ENCODE assay signal across 14 cellular contexts in genomic region chr20:49865559-49865958, GRCh38. TPM values are rescaled to one million over a fixed set of nuclear protein-coding genes. Genes with fewer than 3 reads are reported as not detected.
A peak's percentile ranks its signal among the peaks of the same experiment; 100 is the strongest.
DNase-seq lines count a peak whose midpoint lies in the region; ATAC-seq and TF ChIP-seq lines count a peak whose summit lies in the region.
"Had no signal": no experiment of that assay in that cellular context is flagged by ENCODE, and none has a peak within 500 bp of the region (broad histone marks: within the 10 kb centered on the region; RNA-seq: fewer than 3 reads in every experiment).

No MANE protein-coding gene starts in this region.

- no peak overlapping the region for H3K27ac Mint-ChIP-seq in H9
- no peak overlapping the region for H3K27ac Mint-ChIP-seq in T-helper 2 cell treated with Interferon-gamma antibody and Interleukin-4, amounts not matched to agents 5 μg/mL and 100 μg/mL, for 36 hours
- H3K27ac Mint-ChIP-seq: activated CD4-positive, alpha-beta T cell treated with anti-CD3 and anti-CD28 coated beads, Interleukin-2, amount 10 ng/mL, durations not matched to agents 24 days and 14 days had no signal

- no peak overlapping the region for H2AK5ac ChIP-seq in H9 (ENCODE audit: insufficient read length, low read length)
- no peak overlapping the region for H2AK5ac ChIP-seq in trophoblast cell (ENCODE audit: low read length)

- H3K79me2 ChIP-seq in KMS-11 (ENCODE audit: insufficient read depth, low read depth) (0 out of 2 replicates have a peak, but pooled peaks cover 8% of the 10 kb centered on the region), H9 (ENCODE audit: insufficient read depth, low read length) (no peaks in the 10 kb centered on the region), trophoblast cell (ENCODE audit: control insufficient read depth, insufficient read depth, low read length, poor library complexity) (no peaks in the 10 kb centered on the region)

- peaks cover 0 to 7% (median 0%) of the 10 kb centered on the region in 3 experiments; a peak in 3 of 7 replicates for H3K36me3 Mint-ChIP-seq in H9 (ENCODE audit: insufficient read depth in 1 of 3, low read depth in 3 of 3)
- peaks cover 40% of the 10 kb centered on the region for H3K36me3 Mint-ChIP-seq in T-helper 2 cell treated with Interferon-gamma antibody and Interleukin-4, amounts not matched to agents 5 μg/mL and 100 μg/mL, for 36 hours (ENCODE audit: low read depth)

- H2BK12ac ChIP-seq in H9 (ENCODE audit: insufficient read length, low read depth, low read length): no peak overlapping the region
- no peak overlapping the region for H2BK12ac ChIP-seq in trophoblast cell (ENCODE audit: low read length)

- H3K9ac ChIP-seq in KMS-11: peak overlapping the region; percentile 52; the same call in 1 of the 2 replicates
- no peak overlapping the region for H3K9ac ChIP-seq in H9 (ENCODE audit: extremely low read depth, insufficient read length, low read length)
- H3K9ac ChIP-seq in trophoblast cell (ENCODE audit: low read length): no peak overlapping the region

- no peak overlapping the region for H3K18ac ChIP-seq in H9 (ENCODE audit: insufficient read length, low read depth, low read length)
- H3K18ac ChIP-seq in trophoblast cell (ENCODE audit: low read length): no peak overlapping the region

- H3K79me1 ChIP-seq in H9 (ENCODE audit: insufficient read depth, low read depth, low read length, poor library complexity, severe bottlenecking) (no peaks in the 10 kb centered on the region), trophoblast cell (ENCODE audit: low read length) (no peaks in the 10 kb centered on the region)

- peaks cover 1% of the 10 kb centered on the region for H3K27me3 Mint-ChIP-seq in H9 (ENCODE audit: low read depth)
- H3K27me3 Mint-ChIP-seq in T-helper 2 cell treated with Interferon-gamma antibody and Interleukin-4, amounts not matched to agents 5 μg/mL and 100 μg/mL, for 36 hours (ENCODE audit: low read depth): no peaks in the 10 kb centered on the region
- H3K27me3 Mint-ChIP-seq: activated CD4-positive, alpha-beta T cell treated with anti-CD3 and anti-CD28 coated beads, Interleukin-2, amount 10 ng/mL, durations not matched to agents 24 days and 14 days had no signal

- intact Hi-C loops in psoas muscle (cut with DNase I): no loop called here

- no peak overlapping the region for H2BK120ac ChIP-seq in H9 (ENCODE audit: low read depth, low read length, poor library complexity, severe bottlenecking)
- no peak overlapping the region for H2BK120ac ChIP-seq in trophoblast cell (ENCODE audit: insufficient read depth, low read length, poor library complexity)

- H3K27ac ChIP-seq in KMS-11 (peak overlapping the region; percentile 87), psoas muscle (peak overlapping the region; percentile 32), H9 (ENCODE audit: insufficient read length, low read depth, low read length) (no peak overlapping the region), trophoblast cell (ENCODE audit: low read depth, low read length) (no peak overlapping the region)
- H3K27ac ChIP-seq: uterus had no signal

- peaks cover 27 to 28% of the 10 kb centered on the region in 2 experiments for H3K4me1 Mint-ChIP-seq in H9
- H3K4me1 Mint-ChIP-seq in T-helper 2 cell treated with Interferon-gamma antibody and Interleukin-4, amounts not matched to agents 5 μg/mL and 100 μg/mL, for 36 hours (ENCODE audit: low read depth): peaks cover 13% of the 10 kb centered on the region

- H2BK5ac ChIP-seq in H9 (ENCODE audit: insufficient read length, low read length) (no peak overlapping the region), trophoblast cell (ENCODE audit: low read depth, low read length, poor library complexity) (no peak overlapping the region)

- H4K8ac ChIP-seq in H9 (replicated peaks; ENCODE audit: insufficient read length, low read depth, low read length): no peak overlapping the region
- H4K8ac ChIP-seq in trophoblast cell (ENCODE audit: low read depth, low read length): no peak overlapping the region

- no peak overlapping the region for H4K12ac ChIP-seq in trophoblast cell (ENCODE audit: low read depth, low read length)

- H3K4ac ChIP-seq in H9 (ENCODE audit: low read depth, low read length) (no peak overlapping the region), trophoblast cell (ENCODE audit: low read depth, low read length) (no peak overlapping the region)

- H4K5ac ChIP-seq in H9 (ENCODE audit: insufficient read length, low read depth, low read length): no peak overlapping the region

- H2AFZ ChIP-seq in KMS-11 (ENCODE audit: low read depth) (no peak overlapping the region), H9 (ENCODE audit: low read length) (no peak overlapping the region), trophoblast cell (ENCODE audit: insufficient read depth, low read length, poor library complexity) (no peak overlapping the region)

- peaks cover 59% of the 10 kb centered on the region for H3K4me1 ChIP-seq in KMS-11 (ENCODE audit: low read depth, poor library complexity, severe bottlenecking)
- H3K4me1 ChIP-seq in psoas muscle: peaks cover 5% of the 10 kb centered on the region
- no peaks in the 10 kb centered on the region for H3K4me1 ChIP-seq in H9 (ENCODE audit: insufficient read depth, low read length)
- peaks cover 2 to 12% of the 10 kb centered on the region in 2 experiments for H3K4me1 ChIP-seq in trophoblast cell (ENCODE audit: control insufficient read depth in 1 of 2, insufficient read depth in 2 of 2, low read length in 2 of 2)
- H3K4me1 ChIP-seq: uterus had no signal

- no peak overlapping the region for H2BK20ac ChIP-seq in H9 (ENCODE audit: low read depth, low read length, poor library complexity, severe bottlenecking)

- H4K91ac ChIP-seq in H9 (ENCODE audit: insufficient read length, low read depth, low read length) (no peak overlapping the region), trophoblast cell (ENCODE audit: low read depth, low read length) (no peak overlapping the region)

- H3K23ac ChIP-seq in H9 (ENCODE audit: insufficient read length, low read depth, low read length): no peak overlapping the region
- no peak overlapping the region for H3K23ac ChIP-seq in trophoblast cell (ENCODE audit: low read length)

- TF ChIP-seq CTCF in KMS-11 (conservative IDR thresholded peaks at IDR 0.05; ENCODE audit: low read depth, low read length) (no peak), psoas muscle (IDR thresholded peaks at IDR 0.05) (no peak), H9 (conservative IDR thresholded peaks at IDR 0.05) (no peak)

- H3K14ac ChIP-seq in H9 (ENCODE audit: insufficient read depth, low read length) (no peak overlapping the region), trophoblast cell (ENCODE audit: low read length) (no peak overlapping the region)

- DNase-seq in EL (peak; percentile 21), dermis blood vessel endothelial cell (peak; percentile 56), psoas muscle (no peak), H9 (no peak), trophoblast cell (no peak)
- DNase-seq in T-helper 2 cell treated with Interferon-gamma antibody and Interleukin-4, amounts not matched to agents 5 μg/mL and 100 μg/mL, for 36 hours (ENCODE audit: low spot score): no peak
- DNase-seq: activated CD4-positive, alpha-beta T cell treated with anti-CD3 and anti-CD28 coated beads, Interleukin-2, amount 10 ng/mL, durations not matched to agents 24 days and 14 days; CD8-positive, alpha-beta memory T cell; KBM-7; NCI-H1417 treated with DMSO at 0.1 percent for 48 hours; NCI-H446; stimulated activated CD4-positive, alpha-beta T cell treated with anti-CD3 and anti-CD28 coated beads, Interleukin-2, amount 100 ng/mL, for 24 hours; uterus had no signal

- H2BK15ac ChIP-seq in H9 (ENCODE audit: low read depth, low read length): no peak overlapping the region

- no peaks in the 10 kb centered on the region for H3K23me2 ChIP-seq in H9 (ENCODE audit: insufficient read length, low read depth, low read length, poor library complexity, severe bottlenecking)

- H4K20me1 ChIP-seq in KMS-11 (ENCODE audit: insufficient read depth) (no peaks in the 10 kb centered on the region), H9 (ENCODE audit: control insufficient read depth, insufficient read depth, insufficient read length) (no peaks in the 10 kb centered on the region)

- H3K9me3 Mint-ChIP-seq in H9: no peaks in the 10 kb centered on the region
- H3K9me3 Mint-ChIP-seq in T-helper 2 cell treated with Interferon-gamma antibody and Interleukin-4, amounts not matched to agents 5 μg/mL and 100 μg/mL, for 36 hours: no peaks in the 10 kb centered on the region
- H3K9me3 Mint-ChIP-seq: activated CD4-positive, alpha-beta T cell treated with anti-CD3 and anti-CD28 coated beads, Interleukin-2, amount 10 ng/mL, durations not matched to agents 24 days and 14 days; CD8-positive, alpha-beta memory T cell had no signal

- H3K4me2 ChIP-seq in KMS-11: peak overlapping the region; percentile 75; the same call in 1 of the 2 replicates
- no peak overlapping the region for H3K4me2 ChIP-seq in H9 (ENCODE audit: insufficient read depth, insufficient read length, low read length)
- no peak overlapping the region for H3K4me2 ChIP-seq in trophoblast cell (ENCODE audit: low read length)

- 74 to 90% (median 80%) methylated on average over 7 of the region's 7 CpGs for WGBS in psoas muscle, 3 donors
- no CpG with 5 or more reads among the region's 7 CpGs for WGBS in H9 (ENCODE audit: extremely low coverage, insufficient read length, low lambda C conversion rate)
- no CpG with 5 or more reads among the region's 7 CpGs for WGBS in trophoblast cell (ENCODE audit: extremely low coverage, insufficient coverage, insufficient read length)

- no peak overlapping the region for H3K56ac ChIP-seq in H9 (ENCODE audit: insufficient read length, low read depth, low read length)

- H3K36me3 ChIP-seq in KMS-11 (ENCODE audit: insufficient read depth): no peaks in the 10 kb centered on the region
- peaks cover 0 to 91% of the 10 kb centered on the region in 2 donors for H3K36me3 ChIP-seq in psoas muscle (ENCODE audit: insufficient read depth in 1 of 2, low read depth in 1 of 2)
- peaks cover 4 to 8% of the 10 kb centered on the region in 2 experiments for H3K36me3 ChIP-seq in trophoblast cell (ENCODE audit: control insufficient read depth in 1 of 2, insufficient read depth in 2 of 2, low read length in 2 of 2)
- H3K36me3 ChIP-seq: uterus had no signal

- H3T11ph ChIP-seq in H9 (ENCODE audit: low read length): no peak overlapping the region

- no peak overlapping the region for H3K4me3 ChIP-seq in KMS-11 (IDR thresholded peaks at IDR 0.05; ENCODE audit: insufficient read depth, low read depth, low read length)
- no peak overlapping the region for H3K4me3 ChIP-seq in psoas muscle
- no peak overlapping the region for H3K4me3 ChIP-seq in trophoblast cell (ENCODE audit: low read depth, low read length)
- H3K4me3 ChIP-seq: uterus had no signal

- no peaks in the 10 kb centered on the region for H3K27me3 ChIP-seq in KMS-11 (ENCODE audit: insufficient read depth, low read depth)
- no peaks in the 10 kb centered on the region for H3K27me3 ChIP-seq in psoas muscle (ENCODE audit: insufficient read depth in 3 of 3, low read length in 2 of 3)
- no peaks in the 10 kb centered on the region for H3K27me3 ChIP-seq in H9 (ENCODE audit: insufficient read depth, low read length)
- no peaks in the 10 kb centered on the region for H3K27me3 ChIP-seq in trophoblast cell (ENCODE audit: insufficient read depth, low read length)
- H3K27me3 ChIP-seq: uterus had no signal

- ATAC-seq in psoas muscle: peak; percentile 74 to 85 (median 81)

- H3K9me3 ChIP-seq in psoas muscle (no peaks in the 10 kb centered on the region), H9 (ENCODE audit: control insufficient read depth, low read depth, low read length) (no peaks in the 10 kb centered on the region), trophoblast cell (ENCODE audit: insufficient read depth, low read depth, low read length) (no peaks in the 10 kb centered on the region)
- H3K9me3 ChIP-seq: uterus had no signal

- H3K4me3 Mint-ChIP-seq in H9: no peak overlapping the region
- no peak overlapping the region for H3K4me3 Mint-ChIP-seq in T-helper 2 cell treated with Interferon-gamma antibody and Interleukin-4, amounts not matched to agents 5 μg/mL and 100 μg/mL, for 36 hours
- H3K4me3 Mint-ChIP-seq: activated CD4-positive, alpha-beta T cell treated with anti-CD3 and anti-CD28 coated beads, Interleukin-2, amount 10 ng/mL, durations not matched to agents 24 days and 14 days; CD8-positive, alpha-beta memory T cell had no signal

RNA-seq across cellular contexts. Expression of gene SPATA2, which starts 49.8 kb away (rescaled TPM):
- total RNA-seq in dermis blood vessel endothelial cell (1.2 and 2.4 TPM in 2 replicates), psoas muscle (10 to 100 TPM in 2 of 4 donors, 1 to 10 TPM in 2; 6.7 to 16.3 (median 10.3) TPM), H9 (2021) (9.6 and 9.8 TPM in 2 replicates)
- 10 to 100 TPM in 1 of 3 donors, 1 to 10 TPM in 2; 7.8 to 15.0 (median 8.1) TPM for polyA plus RNA-seq in psoas muscle
- polyA plus RNA-seq in trophoblast cell (2013): 8.8 and 9.0 TPM in 2 replicates

RNA-seq across cellular contexts. Expression of gene SLC9A8, which starts 52.9 kb away (rescaled TPM):
- 6.6 and 8.4 TPM in 2 replicates for total RNA-seq in dermis blood vessel endothelial cell
- 10 to 100 TPM in 3 of 4 donors, 1 to 10 TPM in 1; 8.2 to 19.4 (median 11.2) TPM for total RNA-seq in psoas muscle
- polyA plus RNA-seq in psoas muscle: 10 to 100 TPM in 1 of 3 donors, 1 to 10 TPM in 2; 6.1 to 11.4 (median 6.3) TPM
- 7.5 and 7.9 TPM in 2 replicates for total RNA-seq in H9 (2021)
- polyA plus RNA-seq in trophoblast cell (2013): 3.5 TPM in 2 replicates

Comparison
In these comparisons a context has a peak if more than half of its experiments do, and no peak if none do; other contexts are left out.
1. DNase-seq: peak in EL (single experiment) and dermis blood vessel endothelial cell (single experiment); none in psoas muscle (0 of 2), H9 (single experiment), trophoblast cell (0 of 2) and T-helper 2 cell treated with Interferon-gamma antibody and Interleukin-4, amounts not matched to agents 5 μg/mL and 100 μg/mL, for 36 hours (single experiment).
2. H3K27ac ChIP-seq: peak in KMS-11 (single experiment) and psoas muscle (single experiment); none in H9 (single experiment) and trophoblast cell (single experiment).